8 cellular contexts compared by ENCODE assay signal in genomic region chr22:38202437-38203089, GRCh38. TPM values are rescaled to one million over a fixed set of nuclear protein-coding genes. Genes with fewer than 3 reads are reported as not detected.
DNase-seq lines count a peak whose midpoint lies in the region; ATAC-seq and TF ChIP-seq lines count a peak whose summit lies in the region.

No MANE protein-coding gene starts in this region.

- H3K4me3 ChIP-seq in BJ (ENCODE audit: low read depth, low read length), result peak overlapping the region; percentile 97
- peak overlapping the region; percentile 61 for H3K4me3 ChIP-seq in Jurkat, Clone E6-1 (ENCODE audit: low read length)
- H3K4me3 ChIP-seq in kidney epithelial cell (ENCODE audit: low read depth, low read length), result peak overlapping the region; percentile 93

- no peak for TF ChIP-seq CTCF in BJ (IDR thresholded peaks at IDR 0.05; ENCODE audit: insufficient read depth, low read depth, low read length)
- TF ChIP-seq CTCF in VCaP (conservative IDR thresholded peaks at IDR 0.05), result peak; percentile 34
- TF ChIP-seq CTCF in kidney epithelial cell (IDR thresholded peaks at IDR 0.05; ENCODE audit: insufficient read depth, low read length, poor library complexity, severe bottlenecking), result no peak

- no peaks in the 10 kb centered on the region for H3K36me3 ChIP-seq in BJ (ENCODE audit: control insufficient read depth, insufficient read depth, low read length)
- H3K36me3 ChIP-seq in kidney epithelial cell (ENCODE audit: control insufficient read depth, insufficient read depth, low read length), result no peaks in the 10 kb centered on the region

- H3K27me3 ChIP-seq in BJ (ENCODE audit: control insufficient read depth, insufficient read depth, low read length) (no peaks in the 10 kb centered on the region), kidney epithelial cell (ENCODE audit: control insufficient read depth, insufficient read depth, low read length) (no peaks in the 10 kb centered on the region)

- CTCF ChIA-PET in BJ (lab: Yijun Ruan, JAX), result interaction anchor here (0.7 to 1.9 kb wide), 3 partner anchors 88 to 151 kb away, joined by 3 to 13 read pairs (median 3); no protein-coding TSS in a partner anchor

- peak overlapping the region; percentile 89 for H3K27ac ChIP-seq in VCaP

- DNase-seq in BJ (ENCODE audit: low read depth), result no peak
- no peak for DNase-seq in Jurkat, Clone E6-1 (ENCODE audit: low read depth, low spot score)
- peak; percentile 52 for DNase-seq in central memory CD4-positive, alpha-beta T cell
- no peak for DNase-seq in kidney epithelial cell (ENCODE audit: low read depth)
- DNase-seq in stimulated activated CD4-positive, alpha-beta T cell treated with anti-CD3 and anti-CD28 coated beads, Interleukin-1b, Interleukin-23, amount 100 ng/mL, for 4 hours (ENCODE audit: low read depth in 2 of 2), result peak; percentile 35 to 42
- DNase-seq in inferior parietal cortex (ENCODE audit: extremely low spot score), result no peak

- POLR2A ChIA-PET in BJ (lab: Charles Lee), result interaction anchor here (0.6 to 1.0 kb wide), 4 partner anchors 15 to 81 kb away, joined by 4 to 7 read pairs (median 5); partner anchors contain the start of gene PLA2G6

- peak; percentile 13 for ATAC-seq in GM19324 (IDR thresholded peaks at IDR 0.05; ENCODE audit: low FRiP score, unreplicated experiment)

RNA-seq across cellular contexts. Expression of gene MAFF, which starts 0.8 kb away (rescaled TPM):
- 14.1 and 14.8 TPM in 2 replicates for polyA plus RNA-seq in BJ (2011; rRNA removed)
- polyA minus RNA-seq in BJ (2011; rRNA and poly(A)+ RNA removed), result 5.0 and 5.8 TPM in 2 replicates
- 2.6 TPM for polyA plus RNA-seq in Jurkat, Clone E6-1 (2012; ENCODE audit: insufficient read depth, insufficient read length)
- 67.2 and 99.5 TPM in 2 replicates for total RNA-seq in kidney epithelial cell

RNA-seq across cellular contexts. Expression of gene PLA2G6, which starts 20.9 kb away (rescaled TPM):
- 10.1 and 14.9 TPM in 2 replicates for polyA plus RNA-seq in BJ (2011; rRNA removed)
- 19.5 and 23.0 TPM in 2 replicates for polyA minus RNA-seq in BJ (2011; rRNA and poly(A)+ RNA removed)
- polyA plus RNA-seq in Jurkat, Clone E6-1 (2012; ENCODE audit: insufficient read depth, insufficient read length), result 48.9 TPM
- total RNA-seq in kidney epithelial cell, result 14.0 and 15.5 TPM in 2 replicates

Comparison
In these comparisons a context has a peak if more than half of its experiments do, and no peak if none do; other contexts are left out.
1. DNase-seq: peak in central memory CD4-positive, alpha-beta T cell (single experiment) and stimulated activated CD4-positive, alpha-beta T cell treated with anti-CD3 and anti-CD28 coated beads, Interleukin-1b, Interleukin-23, amount 100 ng/mL, for 4 hours (2 of 2); none in BJ (single experiment), Jurkat, Clone E6-1 (single experiment), kidney epithelial cell (single experiment) and inferior parietal cortex (single experiment).
2. Peak in every context shown above with its lines, with median percentiles within 50 percentile points of each other: H3K4me3 ChIP-seq.